Comparison of ENCODE assay signal across 9 cellular contexts in the genomic region with DNA sequence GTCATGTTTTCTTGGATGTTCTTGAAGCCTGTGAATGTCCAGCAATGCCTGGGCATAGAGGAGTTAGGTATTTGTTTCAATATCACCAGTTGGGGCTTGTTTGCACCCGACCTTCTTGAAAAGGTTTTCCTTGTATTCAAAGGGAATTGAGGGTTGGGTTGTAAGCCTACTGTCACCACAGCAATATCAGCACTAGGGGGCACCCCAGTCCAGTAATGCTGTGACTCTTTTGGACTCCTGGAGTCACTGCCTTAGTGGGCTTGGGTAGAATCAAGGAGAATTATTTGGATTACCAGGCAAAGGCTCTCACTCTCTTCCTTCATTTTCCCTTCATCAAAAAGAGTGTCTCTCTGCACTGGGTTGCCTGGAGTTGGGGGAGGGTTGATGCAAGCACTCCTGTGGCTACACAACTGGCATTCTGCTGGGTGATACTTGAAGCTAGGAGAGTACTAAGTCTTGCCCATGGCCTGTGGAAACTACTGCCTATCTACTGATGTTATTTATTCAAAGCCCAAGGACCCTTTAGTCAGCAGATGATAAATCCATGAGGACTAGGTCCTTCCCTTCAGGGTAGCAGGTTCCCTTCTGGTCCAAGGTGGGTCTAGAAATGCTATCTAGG. TPM values are rescaled to one million over a fixed set of nuclear protein-coding genes. Genes with fewer than 3 reads are reported as not detected.
DNase-seq lines count a peak whose midpoint lies in the region; ATAC-seq and TF ChIP-seq lines count a peak whose summit lies in the region.
"Had no signal": no experiment of that assay in that cellular context is flagged by ENCODE, and none has a peak within 500 bp of the region (broad histone marks: within the 10 kb centered on the region; RNA-seq: fewer than 3 reads in every experiment).

No MANE protein-coding gene starts in this region.

- peak in 1 of 3 experiments; percentile 41 for TF ChIP-seq CTCF in testis (IDR thresholded peaks at IDR 0.05)

- intact Hi-C loops in testis (cut with DNase I; ENCODE audit: low total_unique reads) = no loop called here

- H3K4me1 ChIP-seq in testis = no peaks in the 10 kb centered on the region
- H3K4me1 ChIP-seq: BLaER1 treated with 17β-estradiol and CSF1 and Interleukin-3, amounts not matched to agents 10 nM and 100 nM had no signal

- H3K9me3 ChIP-seq in testis = no peaks in the 10 kb centered on the region

- DNase-seq in NCI-H82 (lab: John Stamatoyannopoulos, UW) = peak; percentile 46
- no peak for DNase-seq in NCI-H82 treated with DMSO at 0.1 percent for 48 hours (lab: John Stamatoyannopoulos, UW; ENCODE audit: unreplicated experiment)
- peak; percentile 27 for DNase-seq in NCI-H69 (lab: John Stamatoyannopoulos, UW)
- DNase-seq in activated T-cell treated with anti-CD3 and anti-CD28 coated beads, Interleukin-2, amount 50 U/mL, for 48 hours = peak; percentile 54 to 55
- peak; percentile 14 for DNase-seq in iris pigment epithelial cell (ENCODE audit: low read depth)
- peak; percentile 75 for DNase-seq in testis
- no peak for DNase-seq in NCI-H1092 (lab: John Stamatoyannopoulos, UW)

- WGBS in testis, 2 donors = 56 to 80% methylated on average over 1 of the region's 1 CpG

- no peaks in the 10 kb centered on the region for H3K27me3 ChIP-seq in testis
- H3K27me3 ChIP-seq: BLaER1 treated with 17β-estradiol and CSF1 and Interleukin-3, amounts not matched to agents 10 nM and 100 nM had no signal

- no peak overlapping the region for H3K4me3 ChIP-seq in testis
- H3K4me3 ChIP-seq: BLaER1 treated with 17β-estradiol and CSF1 and Interleukin-3, amounts not matched to agents 10 nM and 100 nM had no signal

- no peaks in the 10 kb centered on the region for H3K36me3 ChIP-seq in testis (ENCODE audit: low read depth, missing control alignments)
- H3K36me3 ChIP-seq: BLaER1 treated with 17β-estradiol and CSF1 and Interleukin-3, amounts not matched to agents 10 nM and 100 nM had no signal

- no peak overlapping the region for H3K27ac ChIP-seq in testis
- H3K27ac ChIP-seq: BLaER1 treated with 17β-estradiol and CSF1 and Interleukin-3, amounts not matched to agents 10 nM and 100 nM had no signal

- TF ChIP-seq POLR2A in testis (IDR thresholded peaks at IDR 0.05) = no peak

- ATAC-seq in HG02840 (IDR thresholded peaks at IDR 0.05; ENCODE audit: low FRiP score, unreplicated experiment) = no peak

RNA-seq across cellular contexts. Expression of a gene that starts 34.5 kb away (rescaled TPM):
- not detected for total RNA-seq in testis
- not detected for polyA plus RNA-seq in testis (ENCODE audit: insufficient read depth, low read depth, low replicate concordance)

RNA-seq across cellular contexts. Expression of a gene that starts 44.8 kb away (rescaled TPM):
- not detected for total RNA-seq in testis
- polyA plus RNA-seq in testis (ENCODE audit: insufficient read depth, low read depth, low replicate concordance) = not detected

RNA-seq across cellular contexts. Expression of a gene that starts 47.7 kb away (rescaled TPM):
- not detected for total RNA-seq in testis
- polyA plus RNA-seq in testis (ENCODE audit: insufficient read depth, low read depth, low replicate concordance) = not detected

Comparison
In these comparisons a context has a peak if more than half of its experiments do, and no peak if none do; other contexts are left out.
1. DNase-seq: peak in NCI-H82 (single experiment), NCI-H69 (single experiment), activated T-cell treated with anti-CD3 and anti-CD28 coated beads, Interleukin-2, amount 50 U/mL, for 48 hours (2 of 2), iris pigment epithelial cell (single experiment) and testis (single experiment); none in NCI-H82 treated with DMSO at 0.1 percent for 48 hours (single experiment) and NCI-H1092 (single experiment).